ENCODE assay signal across 8 cellular contexts in genomic region chr20:45347297-45347935, GRCh38. TPM values are rescaled to one million over a fixed set of nuclear protein-coding genes. Genes with fewer than 3 reads are reported as not detected.
DNase-seq lines count a peak whose midpoint lies in the region; ATAC-seq and TF ChIP-seq lines count a peak whose summit lies in the region.

No MANE protein-coding gene starts in this region.

- 15 to 19% methylated on average over 10 of the region's 10 CpGs for WGBS in esophagus, 2 donors

- no peak for DNase-seq in CD4-positive, CD25-positive, alpha-beta regulatory T cell
- DNase-seq in RWPE2 (ENCODE audit: low spot score) (no peak), neural crest cell (ENCODE audit: low read depth, low spot score) (no peak), pons (ENCODE audit: low spot score) (no peak), AG08395 (ENCODE audit: low spot score) (no peak), NCI-H226 (no peak)
- DNase-seq in NK-92 treated with Interleukin-12 subunit alpha and Interleukin-12 subunit beta, amount 100 ng/mL, for 24 hours (lab: John Stamatoyannopoulos, UW): no peak

- H3K9me3 Mint-ChIP-seq in CD4-positive, CD25-positive, alpha-beta regulatory T cell: no peaks in the 10 kb centered on the region
- H3K9me3 Mint-ChIP-seq in neural crest cell: no peaks in the 10 kb centered on the region

- peak overlapping the region; percentile 85 to 94 (median 90) for H3K4me3 Mint-ChIP-seq in CD4-positive, CD25-positive, alpha-beta regulatory T cell
- peak overlapping the region; percentile 87 for H3K4me3 Mint-ChIP-seq in neural crest cell

- no peaks in the 10 kb centered on the region for H3K36me3 ChIP-seq in CD4-positive, CD25-positive, alpha-beta regulatory T cell (ENCODE audit: control insufficient read depth, insufficient read depth, low read length)
- H3K36me3 ChIP-seq in RWPE2 (ENCODE audit: low read depth) (peaks cover 55% of the 10 kb centered on the region), esophagus (ENCODE audit: control insufficient read depth in 2 of 2, insufficient read depth in 2 of 2, low read length in 1 of 2) (no peaks in the 10 kb centered on the region)

- peak overlapping the region; percentile 80 for H3K4me3 ChIP-seq in CD4-positive, CD25-positive, alpha-beta regulatory T cell (ENCODE audit: low read depth, low read length)
- peak overlapping the region; percentile 98 for H3K4me3 ChIP-seq in RWPE2 (ENCODE audit: severe bottlenecking)
- peak overlapping the region; percentile 77 to 86 for H3K4me3 ChIP-seq in esophagus (ENCODE audit: low read depth in 1 of 2, low read length in 2 of 2)

- H3K27me3 ChIP-seq in CD4-positive, CD25-positive, alpha-beta regulatory T cell (ENCODE audit: control insufficient read depth, insufficient read depth, low read length): no peaks in the 10 kb centered on the region
- H3K27me3 ChIP-seq in RWPE2 (ENCODE audit: insufficient read depth, poor library complexity, severe bottlenecking) (no peaks in the 10 kb centered on the region), esophagus (ENCODE audit: control insufficient read depth in 1 of 2, insufficient read depth in 2 of 2, low read length in 2 of 2) (no peaks in the 10 kb centered on the region)

- no peaks in the 10 kb centered on the region for H3K27me3 Mint-ChIP-seq in CD4-positive, CD25-positive, alpha-beta regulatory T cell
- H3K27me3 Mint-ChIP-seq in neural crest cell (ENCODE audit: low read depth): peaks cover 11% of the 10 kb centered on the region

- no peaks in the 10 kb centered on the region for H3K36me3 Mint-ChIP-seq in CD4-positive, CD25-positive, alpha-beta regulatory T cell
- H3K36me3 Mint-ChIP-seq in neural crest cell (ENCODE audit: low read depth): no peaks in the 10 kb centered on the region

- no peak for TF ChIP-seq CTCF in RWPE2 (IDR thresholded peaks at IDR 0.05; ENCODE audit: poor library complexity, severe bottlenecking)
- TF ChIP-seq CTCF in neural crest cell (conservative IDR thresholded peaks at IDR 0.05): no peak

- H3K27ac Mint-ChIP-seq in CD4-positive, CD25-positive, alpha-beta regulatory T cell: peak overlapping the region; percentile 23 to 85 (median 74)
- peak overlapping the region; percentile 65 for H3K27ac Mint-ChIP-seq in neural crest cell (ENCODE audit: unreplicated experiment)

- H3K9me3 ChIP-seq in CD4-positive, CD25-positive, alpha-beta regulatory T cell (ENCODE audit: control insufficient read depth in 2 of 2, low read length in 2 of 2): no peaks in the 10 kb centered on the region
- H3K9me3 ChIP-seq in RWPE2 (ENCODE audit: severe bottlenecking) (no peaks in the 10 kb centered on the region), esophagus (ENCODE audit: control insufficient read depth in 2 of 2, insufficient read depth in 1 of 2, low read depth in 1 of 2, low read length in 1 of 2) (no peaks in the 10 kb centered on the region)

- H3K4me1 ChIP-seq in CD4-positive, CD25-positive, alpha-beta regulatory T cell (ENCODE audit: control insufficient read depth, insufficient read depth, low read length, poor library complexity, severe bottlenecking): peaks cover 44% of the 10 kb centered on the region
- peaks cover 52% of the 10 kb centered on the region for H3K4me1 ChIP-seq in RWPE2 (ENCODE audit: insufficient read depth, poor library complexity, severe bottlenecking)
- H3K4me1 ChIP-seq in esophagus (ENCODE audit: control insufficient read depth in 2 of 2, insufficient read depth in 2 of 2, low read length in 1 of 2): peaks cover 2 to 14% of the 10 kb centered on the region in 2 donors

- ATAC-seq in CD4-positive, CD25-positive, alpha-beta regulatory T cell (ENCODE audit: low read depth in 2 of 2): peak; percentile 13 to 20
- no peak for ATAC-seq in RWPE2 (ENCODE audit: low read depth)

- peak overlapping the region; percentile 66 for H3K27ac ChIP-seq in CD4-positive, CD25-positive, alpha-beta regulatory T cell (ENCODE audit: insufficient read depth, low read length, poor library complexity, severe bottlenecking)
- peak overlapping the region; percentile 99 for H3K27ac ChIP-seq in RWPE2 (ENCODE audit: poor library complexity, severe bottlenecking)
- H3K27ac ChIP-seq in esophagus (ENCODE audit: low read depth in 2 of 2, low read length in 1 of 2): peak overlapping the region; percentile 89 to 98

- peaks cover 0 to 45% (median 23%) of the 10 kb centered on the region in 4 donors for H3K4me1 Mint-ChIP-seq in CD4-positive, CD25-positive, alpha-beta regulatory T cell
- peaks cover 27% of the 10 kb centered on the region for H3K4me1 Mint-ChIP-seq in neural crest cell

RNA-seq across cellular contexts. Expression of gene SDC4, which starts 0.8 kb away (rescaled TPM):
- 8.2 TPM for total RNA-seq in CD4-positive, CD25-positive, alpha-beta regulatory T cell
- polyA plus RNA-seq in CD4-positive, CD25-positive, alpha-beta regulatory T cell: 1 to 10 TPM; 2.2 to 6.3 (median 3.7) TPM
- 10 to 100 TPM; 49.4 to 64.6 TPM for polyA plus RNA-seq in esophagus
- total RNA-seq in neural crest cell: 11.4 and 11.5 TPM in 2 replicates

RNA-seq across cellular contexts. Expression of gene SYS1, which starts 15.5 kb away (rescaled TPM):
- 94.2 TPM for total RNA-seq in CD4-positive, CD25-positive, alpha-beta regulatory T cell
- polyA plus RNA-seq in CD4-positive, CD25-positive, alpha-beta regulatory T cell: 10 to 100 TPM; 38.4 to 54.3 (median 42.0) TPM
- polyA plus RNA-seq in esophagus: 10 to 100 TPM in 1 of 2 donors, 1 to 10 TPM in 1; 8.4 to 16.5 TPM
- total RNA-seq in neural crest cell: 24.6 and 25.7 TPM in 2 replicates

RNA-seq across cellular contexts. Expression of gene TP53TG5, which starts 30.7 kb away (rescaled TPM):
- total RNA-seq in CD4-positive, CD25-positive, alpha-beta regulatory T cell: not detected
- polyA plus RNA-seq in CD4-positive, CD25-positive, alpha-beta regulatory T cell: under 1 TPM; 0.18 to 0.56 (median 0.23) TPM
- under 1 TPM in 1 of 2 donors, not detected in 1; 0.13 TPM for polyA plus RNA-seq in esophagus
- total RNA-seq in neural crest cell: not detected in 2 replicates

RNA-seq across cellular contexts. Expression of gene MATN4, which starts 39.3 kb away (rescaled TPM):
- not detected for total RNA-seq in CD4-positive, CD25-positive, alpha-beta regulatory T cell
- polyA plus RNA-seq in CD4-positive, CD25-positive, alpha-beta regulatory T cell: under 1 TPM in 1 of 4 donors, not detected in 3; 0.10 TPM
- polyA plus RNA-seq in esophagus: under 1 TPM; 0.08 TPM
- total RNA-seq in neural crest cell: 0.18 TPM in 1 of 2 replicates, not detected in the other

RNA-seq across cellular contexts. Expression of gene RBPJL, which starts 40.8 kb away (rescaled TPM):
- not detected for total RNA-seq in CD4-positive, CD25-positive, alpha-beta regulatory T cell
- not detected for polyA plus RNA-seq in CD4-positive, CD25-positive, alpha-beta regulatory T cell
- under 1 TPM; 0.04 TPM for polyA plus RNA-seq in esophagus
- total RNA-seq in neural crest cell: not detected in 2 replicates
